ENCODE assay signal across 10 cellular contexts in the genomic region with DNA sequence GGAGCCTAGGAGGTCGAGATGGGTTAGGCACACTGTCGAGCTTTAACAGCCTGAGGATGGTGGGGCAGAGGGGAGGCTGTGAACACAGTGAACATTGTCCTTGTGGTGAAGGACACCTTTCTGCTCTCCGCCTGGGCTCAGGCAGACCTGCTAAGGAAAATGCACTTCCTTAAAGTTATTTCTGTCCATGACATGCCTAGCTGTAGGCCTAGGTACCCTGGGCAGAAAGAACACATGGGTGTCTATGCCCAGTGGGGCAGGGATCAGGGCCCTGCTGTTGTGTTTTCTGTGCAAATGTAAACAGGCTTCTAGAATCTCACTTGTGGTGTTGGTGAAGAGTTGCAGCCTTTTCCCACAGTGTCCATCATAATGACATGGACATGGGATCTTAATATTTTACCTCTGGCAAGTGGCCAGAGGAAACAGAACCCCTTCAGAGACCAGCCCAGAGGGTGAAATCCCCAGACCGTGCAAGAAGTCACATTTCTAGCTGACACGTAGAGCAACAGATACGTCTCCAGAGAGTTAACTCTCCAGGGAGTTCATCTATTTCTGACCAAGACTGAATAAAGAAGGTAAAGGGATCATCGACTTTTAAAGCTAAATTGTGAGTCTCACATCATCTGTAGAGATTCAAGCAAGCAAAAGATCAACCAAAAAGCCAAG.
A peak's percentile ranks its signal among the peaks of the same experiment; 100 is the strongest.
DNase-seq lines count a peak whose midpoint lies in the region; ATAC-seq and TF ChIP-seq lines count a peak whose summit lies in the region.
"Had no signal": no experiment of that assay in that cellular context is flagged by ENCODE, and none has a peak within 500 bp of the region (broad histone marks: within the 10 kb centered on the region; RNA-seq: fewer than 3 reads in every experiment).

No MANE protein-coding gene starts in this region.

- no peaks in the 10 kb centered on the region for H3K36me3 ChIP-seq in skeletal muscle tissue (ENCODE audit: control insufficient read depth in 3 of 3, insufficient read depth in 3 of 3, low read length in 3 of 3)

- peaks cover 27 to 48% (median 35%) of the 10 kb centered on the region in 3 donors for H3K4me1 ChIP-seq in skeletal muscle tissue (ENCODE audit: control insufficient read depth in 3 of 3, insufficient read depth in 3 of 3, low read length in 3 of 3)

- H3K27ac ChIP-seq in skeletal muscle tissue (ENCODE audit: low read depth, low read length) = peak overlapping the region; percentile 74
- H3K27ac ChIP-seq: HL-60 had no signal

- no peak for TF ChIP-seq CTCF in chondrocyte (IDR thresholded peaks at IDR 0.05)

- H3K4me1 Mint-ChIP-seq in chondrocyte (ENCODE audit: low read depth) = peaks cover 94% of the 10 kb centered on the region

- H3K4me3 ChIP-seq in skeletal muscle tissue (ENCODE audit: low read length in 3 of 3) = peak overlapping the region in 1 of 3 donors; percentile 8

- H3K36me3 Mint-ChIP-seq in chondrocyte (ENCODE audit: low read depth) = peaks cover 2% of the 10 kb centered on the region
- H3K36me3 Mint-ChIP-seq: activated CD8-positive, alpha-beta memory T cell treated with anti-CD3 and anti-CD28 coated beads, Interleukin-2, amount 10 ng/mL, durations not matched to agents 7 days and 5 days had no signal

- DNase-seq in chondrocyte (ENCODE audit: low spot score) (no peak), cerebellar nuclear complex (lab: John Stamatoyannopoulos, UW) (no peak), GM19238 (ENCODE audit: insufficient read length, low spot score) (no peak), hippocampal formation (lab: John Stamatoyannopoulos, UW) (no peak)
- DNase-seq: activated CD8-positive, alpha-beta memory T cell treated with anti-CD3 and anti-CD28 coated beads, Interleukin-2, amount 10 ng/mL, durations not matched to agents 7 days and 5 days had no signal

- ATAC-seq in GM19023 (IDR thresholded peaks at IDR 0.05; ENCODE audit: unreplicated experiment) (peak; percentile 70), HG02970 (IDR thresholded peaks at IDR 0.05; ENCODE audit: low FRiP score, unreplicated experiment) (peak; percentile 76)
- no peak for ATAC-seq in activated CD4-positive, CD25-positive, alpha-beta regulatory T cell treated with anti-CD3 and anti-CD28 coated beads, Interleukin-2, amount 50 U/mL, for 24 hours
- ATAC-seq: activated CD8-positive, alpha-beta memory T cell treated with anti-CD3 and anti-CD28 coated beads, Interleukin-2, amount 10 ng/mL, durations not matched to agents 7 days and 5 days had no signal

- no peaks in the 10 kb centered on the region for H3K9me3 ChIP-seq in skeletal muscle tissue (ENCODE audit: control insufficient read depth in 3 of 3, low read length in 3 of 3)

- peak overlapping the region; percentile 91 for H3K4me3 Mint-ChIP-seq in chondrocyte (ENCODE audit: unreplicated experiment)
- H3K4me3 Mint-ChIP-seq: activated CD8-positive, alpha-beta memory T cell treated with anti-CD3 and anti-CD28 coated beads, Interleukin-2, amount 10 ng/mL, durations not matched to agents 7 days and 5 days had no signal

- H3K27ac Mint-ChIP-seq in chondrocyte (ENCODE audit: unreplicated experiment) = peak overlapping the region; percentile 100
- H3K27ac Mint-ChIP-seq: activated CD8-positive, alpha-beta memory T cell treated with anti-CD3 and anti-CD28 coated beads, Interleukin-2, amount 10 ng/mL, durations not matched to agents 7 days and 5 days had no signal

- H3K9me3 Mint-ChIP-seq in chondrocyte (ENCODE audit: low read depth) = no peaks in the 10 kb centered on the region

- H3K27me3 ChIP-seq in skeletal muscle tissue (ENCODE audit: control insufficient read depth in 3 of 3, insufficient read depth in 3 of 3, low read length in 3 of 3) = no peaks in the 10 kb centered on the region

- H3K27me3 Mint-ChIP-seq in chondrocyte (ENCODE audit: low read depth) = no peaks in the 10 kb centered on the region

- no peak overlapping the region for H3K9ac ChIP-seq in skeletal muscle tissue (ENCODE audit: low read depth in 1 of 3, low read length in 3 of 3)

Comparison
In these comparisons a context has a peak if more than half of its experiments do, and no peak if none do; other contexts are left out.
1. ATAC-seq: peak in GM19023 (single experiment) and HG02970 (single experiment); none in activated CD4-positive, CD25-positive, alpha-beta regulatory T cell treated with anti-CD3 and anti-CD28 coated beads, Interleukin-2, amount 50 U/mL, for 24 hours (0 of 2).